Comparison of ENCODE assay signal across 31 cellular contexts in the genomic region with DNA sequence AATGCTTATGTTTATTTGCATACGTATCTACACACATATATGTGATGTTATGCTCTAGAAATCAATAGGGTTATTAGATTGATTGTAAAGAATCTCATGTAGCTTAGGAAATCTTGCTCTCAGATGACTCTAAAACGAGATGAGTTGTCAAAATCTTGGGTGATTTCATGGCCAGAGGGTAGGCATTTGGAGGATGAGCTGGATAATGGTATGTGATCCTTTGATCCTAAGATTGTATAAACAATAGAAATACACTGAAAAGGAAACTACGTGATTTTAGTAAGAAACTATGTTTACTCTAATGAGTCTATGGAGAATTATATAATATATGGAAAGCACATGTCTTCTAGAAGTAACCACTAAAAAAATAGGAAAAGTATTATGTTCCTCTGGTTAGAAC.
"Had no signal": no experiment of that assay in that cellular context is flagged by ENCODE, and none has a peak within 500 bp of the region (broad histone marks: within the 10 kb centered on the region; RNA-seq: fewer than 3 reads in every experiment).

No MANE protein-coding gene starts in this region.

- H3K9me3 ChIP-seq: adrenal gland, ascending aorta, body of pancreas, breast epithelium had no signal

- ATAC-seq: activated naive CD4-positive, alpha-beta T cell treated with anti-CD3 and anti-CD28 coated beads, Interleukin-2, amount 50 U/mL, for 72 hours; activated naive CD8-positive, alpha-beta T cell treated with anti-CD3 and anti-CD28 coated beads, Interleukin-2, amount 50 U/mL, for 24 hours; activated T-cell treated with anti-CD3 and anti-CD28 coated beads, Interleukin-2, amount 50 U/mL, for 4 hours; activated T-cell treated with anti-CD3 and anti-CD28 coated beads, Interleukin-2, amount 50 U/mL, for 72 hours; activated T-helper 17 cell treated with anti-CD3 and anti-CD28 coated beads, Interleukin-2, amount 50 U/mL, for 72 hours; body of pancreas had no signal

- DNase-seq: activated effector memory CD4-positive, alpha-beta T cell treated with anti-CD3 and anti-CD28 coated beads, Interleukin-2, amount 50 U/mL, for 16 hours; activated effector memory CD4-positive, alpha-beta T cell treated with Interleukin-2 at 50 U/mL for 16 hours; activated gamma-delta T cell; activated gamma-delta T cell treated with Interleukin-2 at 50 U/mL for 16 hours; activated naive CD4-positive, alpha-beta T cell; activated naive CD4-positive, alpha-beta T cell treated with anti-CD3 and anti-CD28 coated beads for 36 hours; activated naive CD4-positive, alpha-beta T cell treated with anti-CD3 and anti-CD28 coated beads, Interleukin-2, amount 10 ng/mL, durations not matched to agents 7 days and 5 days; activated naive CD4-positive, alpha-beta T cell treated with anti-CD3 and anti-CD28 coated beads, Interleukin-2, amount 50 U/mL, for 16 hours; activated naive CD4-positive, alpha-beta T cell treated with Interleukin-2 at 50 U/mL for 16 hours; activated naive CD8-positive, alpha-beta T cell treated with anti-CD3 and anti-CD28 coated beads for 36 hours; activated naive CD8-positive, alpha-beta T cell treated with anti-CD3 and anti-CD28 coated beads, Interleukin-2, amount 10 ng/mL, durations not matched to agents 7 days and 5 days; activated naive CD8-positive, alpha-beta T cell treated with anti-CD3 and anti-CD28 coated beads, Interleukin-2, amount 50 U/mL, for 24 hours; activated T-cell treated with anti-CD3 and anti-CD28 coated beads, Interleukin-2, amount 50 U/mL, for 24 hours; activated T-cell treated with anti-CD3 and anti-CD28 coated beads, Interleukin-2, amount 50 U/mL, for 4 hours; activated T-cell treated with anti-CD3 and anti-CD28 coated beads, Interleukin-2, amount 50 U/mL, for 48 hours; activated T-cell treated with anti-CD3 and anti-CD28 coated beads, Interleukin-2, amount 50 U/mL, for 72 hours; adrenal gland; amniotic stem cell; amygdala; anterior cingulate cortex; aorta; body of pancreas; brain microvascular endothelial cell; caudate nucleus; central memory CD4-positive, alpha-beta T cell; cerebellar nuclear complex had no signal

- H3K27me3 ChIP-seq: adrenal gland, ascending aorta, body of pancreas, brain microvascular endothelial cell, breast epithelium, cardiac muscle cell had no signal

- H3K4me3 ChIP-seq: adrenal gland, ascending aorta, body of pancreas, breast epithelium, cardiac muscle cell had no signal

- H3K36me3 ChIP-seq: adrenal gland, ascending aorta, brain microvascular endothelial cell, breast epithelium, cardiac muscle cell had no signal

- H3K27ac ChIP-seq: adrenal gland, ascending aorta, body of pancreas, brain microvascular endothelial cell, breast epithelium, cardiac muscle cell had no signal

- H3K4me1 ChIP-seq: adrenal gland, ascending aorta, body of pancreas, breast epithelium had no signal
